15 cellular contexts compared by ENCODE assay signal in the genomic region with DNA sequence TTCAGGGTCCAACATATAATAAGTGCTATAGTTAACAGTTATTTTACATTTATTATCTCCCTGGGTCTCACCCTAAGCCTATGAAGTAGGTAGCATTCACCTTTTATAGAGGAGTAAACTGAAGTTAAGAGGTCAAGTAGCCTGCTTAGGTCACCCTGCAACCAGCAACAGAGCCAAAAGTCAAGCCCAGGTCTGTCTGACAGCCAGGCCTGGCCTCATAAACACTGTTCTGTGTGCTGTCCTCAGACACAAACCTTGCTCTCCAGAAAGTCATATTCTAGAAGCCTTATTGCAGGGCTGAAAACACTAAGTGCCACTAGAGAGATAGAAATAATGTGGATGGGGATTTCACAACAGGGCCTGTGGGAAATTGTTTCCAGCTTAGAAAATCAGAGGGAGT. TPM values are rescaled to one million over a fixed set of nuclear protein-coding genes. Genes with fewer than 3 reads are reported as not detected.
"Had no signal": no experiment of that assay in that cellular context is flagged by ENCODE, and none has a peak within 500 bp of the region (broad histone marks: within the 10 kb centered on the region; RNA-seq: fewer than 3 reads in every experiment).

No MANE protein-coding gene starts in this region.

- H3K36me3 ChIP-seq: thoracic aorta, transverse colon had no signal

- H3K9me3 Mint-ChIP-seq: neural crest cell had no signal

- H3K9me3 ChIP-seq: thoracic aorta had no signal

- FAIRE-seq: small intestine had no signal

- H3K27me3 Mint-ChIP-seq: naive thymus-derived CD4-positive, alpha-beta T cell had no signal

- H3K4me3 Mint-ChIP-seq: naive thymus-derived CD4-positive, alpha-beta T cell; neural crest cell had no signal

- DNase-seq: effector CD4-positive, alpha-beta T cell; foreskin melanocyte; head of caudate nucleus; islet precursor cell; naive thymus-derived CD4-positive, alpha-beta T cell; posterior cingulate gyrus; small intestine; stimulated activated CD4-positive, alpha-beta T cell treated with anti-CD3 and anti-CD28 coated beads, Interleukin-12 subunit alpha, Interleukin-12 subunit beta, amount 100 ng/mL, for 4 hours; stimulated activated naive CD4-positive, alpha-beta T cell; stomach; substantia nigra; transverse colon had no signal

- H3K27me3 ChIP-seq: stomach, transverse colon had no signal

- H3K4me1 Mint-ChIP-seq: naive thymus-derived CD4-positive, alpha-beta T cell; neural crest cell had no signal

- ATAC-seq: naive thymus-derived CD4-positive, alpha-beta T cell had no signal

- H3K4me1 ChIP-seq: stomach, transverse colon had no signal

- H3K4me3 ChIP-seq: coronary artery, stomach, thoracic aorta, transverse colon had no signal

- H3K27ac ChIP-seq: coronary artery, stomach, thoracic aorta, transverse colon had no signal

RNA-seq across cellular contexts. Expression of gene BDNF, which starts 59.3 kb away (rescaled TPM):
- total RNA-seq: naive thymus-derived CD4-positive, alpha-beta T cell had no signal
- polyA plus RNA-seq: naive thymus-derived CD4-positive, alpha-beta T cell had no signal
